Comparison of ENCODE assay signal across 8 cellular contexts in genomic region chr11:73307323-73308002, GRCh38. TPM values are rescaled to one million over a fixed set of nuclear protein-coding genes. Genes with fewer than 3 reads are reported as not detected.
DNase-seq lines count a peak whose midpoint lies in the region; ATAC-seq and TF ChIP-seq lines count a peak whose summit lies in the region.

No MANE protein-coding gene starts in this region.

- H3K27ac ChIP-seq in angular gyrus (ENCODE audit: low read depth, low read length): peak overlapping the region; percentile 76
- peak overlapping the region; percentile 95 to 98 for H3K27ac ChIP-seq in right atrium auricular region
- H3K27ac ChIP-seq in uterus: peak overlapping the region; percentile 91 to 93

- H3K9me3 ChIP-seq in right atrium auricular region (no peaks in the 10 kb centered on the region), uterus (no peaks in the 10 kb centered on the region)

- DNase-seq in NCI-H1436 treated with DMSO at 0.1 percent for 48 hours (lab: John Stamatoyannopoulos, UW) (peak; percentile 82), T-helper 1 cell (peak; percentile 70 to 88 (median 79)), right atrium auricular region (ENCODE audit: low spot score) (peak; percentile 99), pulmonary artery endothelial cell (ENCODE audit: low read depth, low spot score) (peak; percentile 96), uterus (peak; percentile 100)

- H3K4me1 ChIP-seq in right atrium auricular region (peaks cover 0 to 38% of the 10 kb centered on the region in 2 donors), uterus (no peaks in the 10 kb centered on the region)

- H3K36me3 ChIP-seq in right atrium auricular region (peaks cover 5% of the 10 kb centered on the region), uterus (no peaks in the 10 kb centered on the region)

- peak; percentile 68 for ATAC-seq in HG02798 (IDR thresholded peaks at IDR 0.05; ENCODE audit: poor library complexity, unreplicated experiment)

- intact Hi-C loops in uterus (cut with DNase I; ENCODE audit: low total_unique reads): no loop called here

- H3K4me3 ChIP-seq in right atrium auricular region: peak overlapping the region; percentile 60 to 72
- peak overlapping the region; percentile 37 to 46 for H3K4me3 ChIP-seq in uterus

- TF ChIP-seq CTCF in right atrium auricular region (IDR thresholded peaks at IDR 0.05) (peak; percentile 69 to 94), uterus (IDR thresholded peaks at IDR 0.05) (peak; percentile 93 to 98 (median 96))

- H3K27me3 ChIP-seq in right atrium auricular region: no peaks in the 10 kb centered on the region
- H3K27me3 ChIP-seq in uterus: no peaks in the 10 kb centered on the region

- TF ChIP-seq POLR2A in GM10847 (IDR thresholded peaks at IDR 0.05; ENCODE audit: extremely low read depth, insufficient read length) (peak; percentile 32), uterus (IDR thresholded peaks at IDR 0.05) (peak; percentile 38 to 52)

RNA-seq across cellular contexts. Expression of gene ARHGEF17, which starts 0.6 kb away (rescaled TPM):
- total RNA-seq in right atrium auricular region: 10 to 100 TPM; 41.6 to 59.9 TPM
- 13.0 and 24.2 TPM in 2 replicates for total RNA-seq in pulmonary artery endothelial cell
- total RNA-seq in uterus: 100 to 1,000 TPM in 1 of 4 donors, 10 to 100 TPM in 3; 17.9 to 174 (median 58.6) TPM

RNA-seq across cellular contexts. Expression of gene P2RY6, which starts 35.3 kb away (rescaled TPM):
- total RNA-seq in right atrium auricular region (1 to 10 TPM in 1 of 2 donors, under 1 TPM in 1; 0.19 to 1.9 TPM), pulmonary artery endothelial cell (0.13 TPM in 1 of 2 replicates, not detected in the other), uterus (1 to 10 TPM in 1 of 4 donors, under 1 TPM in 1, not detected in 2; 0.76 to 1.0 TPM)

Comparison
In these comparisons a context has a peak if more than half of its experiments do, and no peak if none do; other contexts are left out.
1. Peak in every context shown above with its lines: DNase-seq, ATAC-seq, H3K4me3 ChIP-seq and H3K27ac ChIP-seq.